Comparison of ENCODE assay signal across 1 cellular context in genomic region chr9:68704804-68705635, GRCh38.
TF ChIP-seq lines count a peak whose summit lies in the region.

PIP5K1B (plus strand) TSS chr9:68705240; CDS start chr9:68822615, 117,375 bp downstream.

TF ChIP-seq in HepG2, 621 proteins besides CTCF, POLR2A, EP300 and RAD21 (continued from another document and continues in another):
- TF ChIP-seq, protein P1, sequence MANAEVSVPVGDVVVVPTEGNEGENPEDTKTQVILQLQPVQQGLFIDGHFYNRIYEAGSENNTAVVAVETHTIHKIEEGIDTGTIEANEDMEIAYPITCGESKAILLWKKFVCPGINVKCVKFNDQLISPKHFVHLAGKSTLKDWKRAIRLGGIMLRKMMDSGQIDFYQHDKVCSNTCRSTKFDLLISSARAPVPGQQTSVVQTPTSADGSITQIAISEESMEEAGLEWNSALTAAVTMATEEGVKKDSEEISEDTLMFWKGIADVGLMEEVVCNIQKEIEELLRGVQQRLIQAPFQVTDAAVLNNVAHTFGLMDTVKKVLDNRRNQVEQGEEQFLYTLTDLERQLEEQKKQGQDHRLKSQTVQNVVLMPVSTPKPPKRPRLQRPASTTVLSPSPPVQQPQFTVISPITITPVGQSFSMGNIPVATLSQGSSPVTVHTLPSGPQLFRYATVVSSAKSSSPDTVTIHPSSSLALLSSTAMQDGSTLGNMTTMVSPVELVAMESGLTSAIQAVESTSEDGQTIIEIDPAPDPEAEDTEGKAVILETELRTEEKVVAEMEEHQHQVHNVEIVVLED (CRISPR knock-in tag; IDR thresholded peaks at IDR 0.05; ENCODE audit: borderline replicate concordance) = no peak
- 0 out of 2 replicates have a peak, but pooled peaks have one; percentile 70 for TF ChIP-seq ZNF136 (CRISPR knock-in tag; IDR thresholded peaks at IDR 0.05; ENCODE audit: low read depth)
- 0 out of 2 replicates have a peak, but pooled peaks have one; percentile 11 for TF ChIP-seq ZFP41 (CRISPR knock-in tag; IDR thresholded peaks at IDR 0.05; ENCODE audit: borderline replicate concordance)
- TF ChIP-seq, protein P2, sequence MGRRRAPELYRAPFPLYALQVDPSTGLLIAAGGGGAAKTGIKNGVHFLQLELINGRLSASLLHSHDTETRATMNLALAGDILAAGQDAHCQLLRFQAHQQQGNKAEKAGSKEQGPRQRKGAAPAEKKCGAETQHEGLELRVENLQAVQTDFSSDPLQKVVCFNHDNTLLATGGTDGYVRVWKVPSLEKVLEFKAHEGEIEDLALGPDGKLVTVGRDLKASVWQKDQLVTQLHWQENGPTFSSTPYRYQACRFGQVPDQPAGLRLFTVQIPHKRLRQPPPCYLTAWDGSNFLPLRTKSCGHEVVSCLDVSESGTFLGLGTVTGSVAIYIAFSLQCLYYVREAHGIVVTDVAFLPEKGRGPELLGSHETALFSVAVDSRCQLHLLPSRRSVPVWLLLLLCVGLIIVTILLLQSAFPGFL (CRISPR knock-in tag; IDR thresholded peaks at IDR 0.05) = no peak
- no peak for TF ChIP-seq ATM (IDR thresholded peaks at IDR 0.05; ENCODE audit: borderline replicate concordance)
- TF ChIP-seq ZNF263 (CRISPR knock-in tag; IDR thresholded peaks at IDR 0.05) = 0 out of 2 replicates have a peak, but pooled peaks have one; percentile 13
- TF ChIP-seq, protein P3, sequence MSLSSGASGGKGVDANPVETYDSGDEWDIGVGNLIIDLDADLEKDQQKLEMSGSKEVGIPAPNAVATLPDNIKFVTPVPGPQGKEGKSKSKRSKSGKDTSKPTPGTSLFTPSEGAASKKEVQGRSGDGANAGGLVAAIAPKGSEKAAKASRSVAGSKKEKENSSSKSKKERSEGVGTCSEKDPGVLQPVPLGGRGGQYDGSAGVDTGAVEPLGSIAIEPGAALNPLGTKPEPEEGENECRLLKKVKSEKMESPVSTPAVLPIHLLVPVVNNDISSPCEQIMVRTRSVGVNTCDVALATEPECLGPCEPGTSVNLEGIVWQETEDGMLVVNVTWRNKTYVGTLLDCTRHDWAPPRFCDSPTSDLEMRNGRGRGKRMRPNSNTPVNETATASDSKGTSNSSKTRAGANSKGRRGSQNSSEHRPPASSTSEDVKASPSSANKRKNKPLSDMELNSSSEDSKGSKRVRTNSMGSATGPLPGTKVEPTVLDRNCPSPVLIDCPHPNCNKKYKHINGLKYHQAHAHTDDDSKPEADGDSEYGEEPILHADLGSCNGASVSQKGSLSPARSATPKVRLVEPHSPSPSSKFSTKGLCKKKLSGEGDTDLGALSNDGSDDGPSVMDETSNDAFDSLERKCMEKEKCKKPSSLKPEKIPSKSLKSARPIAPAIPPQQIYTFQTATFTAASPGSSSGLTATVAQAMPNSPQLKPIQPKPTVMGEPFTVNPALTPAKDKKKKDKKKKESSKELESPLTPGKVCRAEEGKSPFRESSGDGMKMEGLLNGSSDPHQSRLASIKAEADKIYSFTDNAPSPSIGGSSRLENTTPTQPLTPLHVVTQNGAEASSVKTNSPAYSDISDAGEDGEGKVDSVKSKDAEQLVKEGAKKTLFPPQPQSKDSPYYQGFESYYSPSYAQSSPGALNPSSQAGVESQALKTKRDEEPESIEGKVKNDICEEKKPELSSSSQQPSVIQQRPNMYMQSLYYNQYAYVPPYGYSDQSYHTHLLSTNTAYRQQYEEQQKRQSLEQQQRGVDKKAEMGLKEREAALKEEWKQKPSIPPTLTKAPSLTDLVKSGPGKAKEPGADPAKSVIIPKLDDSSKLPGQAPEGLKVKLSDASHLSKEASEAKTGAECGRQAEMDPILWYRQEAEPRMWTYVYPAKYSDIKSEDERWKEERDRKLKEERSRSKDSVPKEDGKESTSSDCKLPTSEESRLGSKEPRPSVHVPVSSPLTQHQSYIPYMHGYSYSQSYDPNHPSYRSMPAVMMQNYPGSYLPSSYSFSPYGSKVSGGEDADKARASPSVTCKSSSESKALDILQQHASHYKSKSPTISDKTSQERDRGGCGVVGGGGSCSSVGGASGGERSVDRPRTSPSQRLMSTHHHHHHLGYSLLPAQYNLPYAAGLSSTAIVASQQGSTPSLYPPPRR (CRISPR knock-in tag; IDR thresholded peaks at IDR 0.05; ENCODE audit: borderline replicate concordance) = peak; percentile 38; the same call in 1 of the 2 replicates
- no peak; the same call in 2 of the 3 replicates for TF ChIP-seq MXI1 (IDR thresholded peaks at IDR 0.05; ENCODE audit: borderline replicate concordance, low read depth, low read length)
- TF ChIP-seq, protein P4, sequence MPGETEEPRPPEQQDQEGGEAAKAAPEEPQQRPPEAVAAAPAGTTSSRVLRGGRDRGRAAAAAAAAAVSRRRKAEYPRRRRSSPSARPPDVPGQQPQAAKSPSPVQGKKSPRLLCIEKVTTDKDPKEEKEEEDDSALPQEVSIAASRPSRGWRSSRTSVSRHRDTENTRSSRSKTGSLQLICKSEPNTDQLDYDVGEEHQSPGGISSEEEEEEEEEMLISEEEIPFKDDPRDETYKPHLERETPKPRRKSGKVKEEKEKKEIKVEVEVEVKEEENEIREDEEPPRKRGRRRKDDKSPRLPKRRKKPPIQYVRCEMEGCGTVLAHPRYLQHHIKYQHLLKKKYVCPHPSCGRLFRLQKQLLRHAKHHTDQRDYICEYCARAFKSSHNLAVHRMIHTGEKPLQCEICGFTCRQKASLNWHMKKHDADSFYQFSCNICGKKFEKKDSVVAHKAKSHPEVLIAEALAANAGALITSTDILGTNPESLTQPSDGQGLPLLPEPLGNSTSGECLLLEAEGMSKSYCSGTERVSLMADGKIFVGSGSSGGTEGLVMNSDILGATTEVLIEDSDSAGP (CRISPR knock-in tag; IDR thresholded peaks at IDR 0.05; ENCODE audit: borderline replicate concordance) = peak; percentile 66; the same call in 1 of the 2 replicates
- no peak for TF ChIP-seq EZH2 (conservative IDR thresholded peaks at IDR 0.05; ENCODE audit: low read depth, low read length)
- TF ChIP-seq PRPF4 (IDR thresholded peaks at IDR 0.05; ENCODE audit: low read depth, low read length, poor library complexity, severe bottlenecking) = no peak
- no peak for TF ChIP-seq IRF9 (CRISPR knock-in tag; IDR thresholded peaks at IDR 0.05; ENCODE audit: borderline replicate concordance)
- TF ChIP-seq, protein P5, sequence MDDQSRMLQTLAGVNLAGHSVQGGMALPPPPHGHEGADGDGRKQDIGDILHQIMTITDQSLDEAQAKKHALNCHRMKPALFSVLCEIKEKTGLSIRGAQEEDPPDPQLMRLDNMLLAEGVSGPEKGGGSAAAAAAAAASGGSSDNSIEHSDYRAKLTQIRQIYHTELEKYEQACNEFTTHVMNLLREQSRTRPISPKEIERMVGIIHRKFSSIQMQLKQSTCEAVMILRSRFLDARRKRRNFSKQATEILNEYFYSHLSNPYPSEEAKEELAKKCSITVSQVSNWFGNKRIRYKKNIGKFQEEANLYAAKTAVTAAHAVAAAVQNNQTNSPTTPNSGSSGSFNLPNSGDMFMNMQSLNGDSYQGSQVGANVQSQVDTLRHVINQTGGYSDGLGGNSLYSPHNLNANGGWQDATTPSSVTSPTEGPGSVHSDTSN (CRISPR knock-in tag; IDR thresholded peaks at IDR 0.05; ENCODE audit: borderline replicate concordance) = no peak
- no peak for TF ChIP-seq XBP1 (CRISPR knock-in tag; IDR thresholded peaks at IDR 0.05)
- no peak; the same call in 1 of the 2 replicates for TF ChIP-seq ZNF749 (CRISPR knock-in tag; IDR thresholded peaks at IDR 0.05; ENCODE audit: borderline replicate concordance)
- no peak for TF ChIP-seq ZNF329 (CRISPR knock-in tag; IDR thresholded peaks at IDR 0.05; ENCODE audit: low read depth)
- TF ChIP-seq MAFG (CRISPR knock-in tag; IDR thresholded peaks at IDR 0.05) = no peak
- no peak for TF ChIP-seq ARNT (IDR thresholded peaks at IDR 0.05)
- TF ChIP-seq, protein P6, sequence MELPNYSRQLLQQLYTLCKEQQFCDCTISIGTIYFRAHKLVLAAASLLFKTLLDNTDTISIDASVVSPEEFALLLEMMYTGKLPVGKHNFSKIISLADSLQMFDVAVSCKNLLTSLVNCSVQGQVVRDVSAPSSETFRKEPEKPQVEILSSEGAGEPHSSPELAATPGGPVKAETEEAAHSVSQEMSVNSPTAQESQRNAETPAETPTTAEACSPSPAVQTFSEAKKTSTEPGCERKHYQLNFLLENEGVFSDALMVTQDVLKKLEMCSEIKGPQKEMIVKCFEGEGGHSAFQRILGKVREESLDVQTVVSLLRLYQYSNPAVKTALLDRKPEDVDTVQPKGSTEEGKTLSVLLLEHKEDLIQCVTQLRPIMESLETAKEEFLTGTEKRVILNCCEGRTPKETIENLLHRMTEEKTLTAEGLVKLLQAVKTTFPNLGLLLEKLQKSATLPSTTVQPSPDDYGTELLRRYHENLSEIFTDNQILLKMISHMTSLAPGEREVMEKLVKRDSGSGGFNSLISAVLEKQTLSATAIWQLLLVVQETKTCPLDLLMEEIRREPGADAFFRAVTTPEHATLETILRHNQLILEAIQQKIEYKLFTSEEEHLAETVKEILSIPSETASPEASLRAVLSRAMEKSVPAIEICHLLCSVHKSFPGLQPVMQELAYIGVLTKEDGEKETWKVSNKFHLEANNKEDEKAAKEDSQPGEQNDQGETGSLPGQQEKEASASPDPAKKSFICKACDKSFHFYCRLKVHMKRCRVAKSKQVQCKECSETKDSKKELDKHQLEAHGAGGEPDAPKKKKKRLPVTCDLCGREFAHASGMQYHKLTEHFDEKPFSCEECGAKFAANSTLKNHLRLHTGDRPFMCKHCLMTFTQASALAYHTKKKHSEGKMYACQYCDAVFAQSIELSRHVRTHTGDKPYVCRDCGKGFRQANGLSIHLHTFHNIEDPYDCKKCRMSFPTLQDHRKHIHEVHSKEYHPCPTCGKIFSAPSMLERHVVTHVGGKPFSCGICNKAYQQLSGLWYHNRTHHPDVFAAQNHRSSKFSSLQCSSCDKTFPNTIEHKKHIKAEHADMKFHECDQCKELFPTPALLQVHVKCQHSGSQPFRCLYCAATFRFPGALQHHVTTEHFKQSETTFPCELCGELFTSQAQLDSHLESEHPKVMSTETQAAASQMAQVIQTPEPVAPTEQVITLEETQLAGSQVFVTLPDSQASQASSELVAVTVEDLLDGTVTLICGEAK (IDR thresholded peaks at IDR 0.05) = no peak
- TF ChIP-seq, protein P6 (CRISPR knock-in tag; IDR thresholded peaks at IDR 0.05) = 0 out of 2 replicates have a peak, but pooled peaks have one; percentile 14
- TF ChIP-seq, protein P7, sequence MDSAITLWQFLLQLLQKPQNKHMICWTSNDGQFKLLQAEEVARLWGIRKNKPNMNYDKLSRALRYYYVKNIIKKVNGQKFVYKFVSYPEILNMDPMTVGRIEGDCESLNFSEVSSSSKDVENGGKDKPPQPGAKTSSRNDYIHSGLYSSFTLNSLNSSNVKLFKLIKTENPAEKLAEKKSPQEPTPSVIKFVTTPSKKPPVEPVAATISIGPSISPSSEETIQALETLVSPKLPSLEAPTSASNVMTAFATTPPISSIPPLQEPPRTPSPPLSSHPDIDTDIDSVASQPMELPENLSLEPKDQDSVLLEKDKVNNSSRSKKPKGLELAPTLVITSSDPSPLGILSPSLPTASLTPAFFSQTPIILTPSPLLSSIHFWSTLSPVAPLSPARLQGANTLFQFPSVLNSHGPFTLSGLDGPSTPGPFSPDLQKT (CRISPR knock-in tag; IDR thresholded peaks at IDR 0.05; ENCODE audit: borderline replicate concordance) = no peak
- no peak; the same call in 1 of the 2 replicates for TF ChIP-seq ZNF563 (CRISPR knock-in tag; IDR thresholded peaks at IDR 0.05)
- TF ChIP-seq NFATC3 (CRISPR knock-in tag; IDR thresholded peaks at IDR 0.05) = no peak
- TF ChIP-seq NKX3-1 (CRISPR knock-in tag; IDR thresholded peaks at IDR 0.05) = no peak; the same call in 1 of the 2 replicates
- TF ChIP-seq ZMAT3 (CRISPR knock-in tag; conservative IDR thresholded peaks at IDR 0.05) = no peak; the same call in 1 of the 2 replicates
- TF ChIP-seq, protein P8, sequence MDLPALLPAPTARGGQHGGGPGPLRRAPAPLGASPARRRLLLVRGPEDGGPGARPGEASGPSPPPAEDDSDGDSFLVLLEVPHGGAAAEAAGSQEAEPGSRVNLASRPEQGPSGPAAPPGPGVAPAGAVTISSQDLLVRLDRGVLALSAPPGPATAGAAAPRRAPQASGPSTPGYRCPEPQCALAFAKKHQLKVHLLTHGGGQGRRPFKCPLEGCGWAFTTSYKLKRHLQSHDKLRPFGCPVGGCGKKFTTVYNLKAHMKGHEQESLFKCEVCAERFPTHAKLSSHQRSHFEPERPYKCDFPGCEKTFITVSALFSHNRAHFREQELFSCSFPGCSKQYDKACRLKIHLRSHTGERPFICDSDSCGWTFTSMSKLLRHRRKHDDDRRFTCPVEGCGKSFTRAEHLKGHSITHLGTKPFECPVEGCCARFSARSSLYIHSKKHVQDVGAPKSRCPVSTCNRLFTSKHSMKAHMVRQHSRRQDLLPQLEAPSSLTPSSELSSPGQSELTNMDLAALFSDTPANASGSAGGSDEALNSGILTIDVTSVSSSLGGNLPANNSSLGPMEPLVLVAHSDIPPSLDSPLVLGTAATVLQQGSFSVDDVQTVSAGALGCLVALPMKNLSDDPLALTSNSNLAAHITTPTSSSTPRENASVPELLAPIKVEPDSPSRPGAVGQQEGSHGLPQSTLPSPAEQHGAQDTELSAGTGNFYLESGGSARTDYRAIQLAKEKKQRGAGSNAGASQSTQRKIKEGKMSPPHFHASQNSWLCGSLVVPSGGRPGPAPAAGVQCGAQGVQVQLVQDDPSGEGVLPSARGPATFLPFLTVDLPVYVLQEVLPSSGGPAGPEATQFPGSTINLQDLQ (CRISPR knock-in tag; IDR thresholded peaks at IDR 0.05) = 0 out of 2 replicates have a peak, but pooled peaks have one; percentile 0
